Comparison of ENCODE assay signal across 3 cellular contexts in the genomic region with DNA sequence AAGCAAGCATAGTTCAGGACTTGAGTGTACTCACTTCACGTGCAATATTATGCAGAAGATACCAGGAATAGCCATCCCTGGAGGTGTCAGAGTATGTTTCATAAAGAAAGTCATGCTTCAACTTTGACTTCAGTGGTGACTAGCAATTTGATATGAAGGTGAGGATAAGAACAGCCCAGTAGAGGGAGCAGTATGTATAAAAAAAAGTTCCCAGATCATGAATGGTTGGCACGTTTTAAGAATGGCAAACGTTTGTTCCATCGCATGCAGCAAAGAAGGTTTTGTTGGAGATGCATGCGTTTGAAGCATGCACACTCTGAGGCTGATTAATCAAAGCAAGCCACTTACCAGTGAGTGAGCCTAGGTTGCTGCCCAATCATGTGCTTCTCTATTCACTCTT.
TF ChIP-seq lines count a peak whose summit lies in the region.

No MANE protein-coding gene starts in this region.

TF ChIP-seq in liver, 16 proteins besides CTCF, POLR2A, EP300 and RAD21:
- TF ChIP-seq FOXA1 (IDR thresholded peaks at IDR 0.05): no peak
- no peak for TF ChIP-seq RXRA (IDR thresholded peaks at IDR 0.05)
- no peak for TF ChIP-seq GABPA (IDR thresholded peaks at IDR 0.05 in 1 of 2, conservative IDR thresholded peaks at IDR 0.05 in 1 of 2)
- TF ChIP-seq, protein P1, sequence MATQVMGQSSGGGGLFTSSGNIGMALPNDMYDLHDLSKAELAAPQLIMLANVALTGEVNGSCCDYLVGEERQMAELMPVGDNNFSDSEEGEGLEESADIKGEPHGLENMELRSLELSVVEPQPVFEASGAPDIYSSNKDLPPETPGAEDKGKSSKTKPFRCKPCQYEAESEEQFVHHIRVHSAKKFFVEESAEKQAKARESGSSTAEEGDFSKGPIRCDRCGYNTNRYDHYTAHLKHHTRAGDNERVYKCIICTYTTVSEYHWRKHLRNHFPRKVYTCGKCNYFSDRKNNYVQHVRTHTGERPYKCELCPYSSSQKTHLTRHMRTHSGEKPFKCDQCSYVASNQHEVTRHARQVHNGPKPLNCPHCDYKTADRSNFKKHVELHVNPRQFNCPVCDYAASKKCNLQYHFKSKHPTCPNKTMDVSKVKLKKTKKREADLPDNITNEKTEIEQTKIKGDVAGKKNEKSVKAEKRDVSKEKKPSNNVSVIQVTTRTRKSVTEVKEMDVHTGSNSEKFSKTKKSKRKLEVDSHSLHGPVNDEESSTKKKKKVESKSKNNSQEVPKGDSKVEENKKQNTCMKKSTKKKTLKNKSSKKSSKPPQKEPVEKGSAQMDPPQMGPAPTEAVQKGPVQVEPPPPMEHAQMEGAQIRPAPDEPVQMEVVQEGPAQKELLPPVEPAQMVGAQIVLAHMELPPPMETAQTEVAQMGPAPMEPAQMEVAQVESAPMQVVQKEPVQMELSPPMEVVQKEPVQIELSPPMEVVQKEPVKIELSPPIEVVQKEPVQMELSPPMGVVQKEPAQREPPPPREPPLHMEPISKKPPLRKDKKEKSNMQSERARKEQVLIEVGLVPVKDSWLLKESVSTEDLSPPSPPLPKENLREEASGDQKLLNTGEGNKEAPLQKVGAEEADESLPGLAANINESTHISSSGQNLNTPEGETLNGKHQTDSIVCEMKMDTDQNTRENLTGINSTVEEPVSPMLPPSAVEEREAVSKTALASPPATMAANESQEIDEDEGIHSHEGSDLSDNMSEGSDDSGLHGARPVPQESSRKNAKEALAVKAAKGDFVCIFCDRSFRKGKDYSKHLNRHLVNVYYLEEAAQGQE (IDR thresholded peaks at IDR 0.05): no peak
- TF ChIP-seq HNF4G (IDR thresholded peaks at IDR 0.05): no peak
- TF ChIP-seq TAF1 (conservative IDR thresholded peaks at IDR 0.05): no peak
- no peak for TF ChIP-seq FOXA2 (IDR thresholded peaks at IDR 0.05)
- TF ChIP-seq SP1 (IDR thresholded peaks at IDR 0.05): no peak
- TF ChIP-seq, protein P2, sequence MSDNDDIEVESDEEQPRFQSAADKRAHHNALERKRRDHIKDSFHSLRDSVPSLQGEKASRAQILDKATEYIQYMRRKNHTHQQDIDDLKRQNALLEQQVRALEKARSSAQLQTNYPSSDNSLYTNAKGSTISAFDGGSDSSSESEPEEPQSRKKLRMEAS (IDR thresholded peaks at IDR 0.05): no peak
- no peak for TF ChIP-seq JUND (IDR thresholded peaks at IDR 0.05)

TF ChIP-seq in HepG2, 621 proteins besides CTCF, POLR2A, EP300 and RAD21:
- TF ChIP-seq ATM (IDR thresholded peaks at IDR 0.05; ENCODE audit: borderline replicate concordance) (no peak), ZNF83 (CRISPR knock-in tag; IDR thresholded peaks at IDR 0.05; ENCODE audit: borderline replicate concordance) (no peak), MIER2 (CRISPR knock-in tag; IDR thresholded peaks at IDR 0.05) (no peak), MED1 (CRISPR knock-in tag; IDR thresholded peaks at IDR 0.05) (no peak), ZKSCAN5 (CRISPR knock-in tag; IDR thresholded peaks at IDR 0.05) (no peak), GABPB1 (CRISPR knock-in tag; IDR thresholded peaks at IDR 0.05) (no peak), MAFG (CRISPR knock-in tag; IDR thresholded peaks at IDR 0.05) (no peak), FOXJ3 (CRISPR knock-in tag; IDR thresholded peaks at IDR 0.05; ENCODE audit: borderline replicate concordance) (no peak), NCOA2 (CRISPR knock-in tag; IDR thresholded peaks at IDR 0.05) (no peak)
- TF ChIP-seq, protein P3, sequence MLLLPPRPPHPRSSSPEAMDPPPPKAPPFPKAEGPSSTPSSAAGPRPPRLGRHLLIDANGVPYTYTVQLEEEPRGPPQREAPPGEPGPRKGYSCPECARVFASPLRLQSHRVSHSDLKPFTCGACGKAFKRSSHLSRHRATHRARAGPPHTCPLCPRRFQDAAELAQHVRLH (CRISPR knock-in tag; IDR thresholded peaks at IDR 0.05; ENCODE audit: borderline replicate concordance, low read depth): no peak
- TF ChIP-seq, protein P4, sequence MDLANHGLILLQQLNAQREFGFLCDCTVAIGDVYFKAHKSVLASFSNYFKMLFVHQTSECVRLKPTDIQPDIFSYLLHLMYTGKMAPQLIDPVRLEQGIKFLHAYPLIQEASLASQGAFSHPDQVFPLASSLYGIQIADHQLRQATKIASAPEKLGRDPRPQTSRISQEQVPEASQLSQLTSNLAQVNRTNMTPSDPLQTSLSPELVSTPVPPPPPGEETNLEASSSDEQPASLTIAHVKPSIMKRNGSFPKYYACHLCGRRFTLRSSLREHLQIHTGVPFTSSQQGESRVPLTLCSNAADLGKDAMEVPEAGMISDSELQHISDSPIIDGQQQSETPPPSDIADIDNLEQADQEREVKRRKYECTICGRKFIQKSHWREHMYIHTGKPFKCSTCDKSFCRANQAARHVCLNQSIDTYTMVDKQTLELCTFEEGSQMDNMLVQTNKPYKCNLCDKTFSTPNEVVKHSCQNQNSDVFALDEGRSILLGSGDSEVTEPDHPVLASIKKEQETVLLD (CRISPR knock-in tag; IDR thresholded peaks at IDR 0.05; ENCODE audit: low read depth): no peak
TF ChIP-seq in HepG2: peak in this region for 0.

TF ChIP-seq in WTC11, 78 proteins besides CTCF, POLR2A, EP300 and RAD21:
- no peak for TF ChIP-seq NFE2L1 (CRISPR knock-in tag; IDR thresholded peaks at IDR 0.05)
- TF ChIP-seq, protein P5, sequence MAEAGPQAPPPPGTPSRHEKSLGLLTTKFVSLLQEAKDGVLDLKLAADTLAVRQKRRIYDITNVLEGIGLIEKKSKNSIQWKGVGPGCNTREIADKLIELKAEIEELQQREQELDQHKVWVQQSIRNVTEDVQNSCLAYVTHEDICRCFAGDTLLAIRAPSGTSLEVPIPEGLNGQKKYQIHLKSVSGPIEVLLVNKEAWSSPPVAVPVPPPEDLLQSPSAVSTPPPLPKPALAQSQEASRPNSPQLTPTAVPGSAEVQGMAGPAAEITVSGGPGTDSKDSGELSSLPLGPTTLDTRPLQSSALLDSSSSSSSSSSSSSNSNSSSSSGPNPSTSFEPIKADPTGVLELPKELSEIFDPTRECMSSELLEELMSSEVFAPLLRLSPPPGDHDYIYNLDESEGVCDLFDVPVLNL (CRISPR knock-in tag; IDR thresholded peaks at IDR 0.05; ENCODE audit: borderline replicate concordance, low read depth): no peak
- no peak for TF ChIP-seq TCF7 (CRISPR knock-in tag; IDR thresholded peaks at IDR 0.05; ENCODE audit: low read depth)
- no peak for TF ChIP-seq RELA (CRISPR knock-in tag; IDR thresholded peaks at IDR 0.05; ENCODE audit: borderline replicate concordance)
- no peak for TF ChIP-seq ESRRA (CRISPR knock-in tag; IDR thresholded peaks at IDR 0.05; ENCODE audit: borderline replicate concordance)
- TF ChIP-seq, protein P6, sequence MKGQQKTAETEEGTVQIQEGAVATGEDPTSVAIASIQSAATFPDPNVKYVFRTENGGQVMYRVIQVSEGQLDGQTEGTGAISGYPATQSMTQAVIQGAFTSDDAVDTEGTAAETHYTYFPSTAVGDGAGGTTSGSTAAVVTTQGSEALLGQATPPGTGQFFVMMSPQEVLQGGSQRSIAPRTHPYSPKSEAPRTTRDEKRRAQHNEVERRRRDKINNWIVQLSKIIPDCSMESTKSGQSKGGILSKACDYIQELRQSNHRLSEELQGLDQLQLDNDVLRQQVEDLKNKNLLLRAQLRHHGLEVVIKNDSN (CRISPR knock-in tag; IDR thresholded peaks at IDR 0.05): no peak
- TF ChIP-seq, protein P7, sequence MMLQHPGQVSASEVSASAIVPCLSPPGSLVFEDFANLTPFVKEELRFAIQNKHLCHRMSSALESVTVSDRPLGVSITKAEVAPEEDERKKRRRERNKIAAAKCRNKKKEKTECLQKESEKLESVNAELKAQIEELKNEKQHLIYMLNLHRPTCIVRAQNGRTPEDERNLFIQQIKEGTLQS (CRISPR knock-in tag; conservative IDR thresholded peaks at IDR 0.05): no peak
- TF ChIP-seq FOXJ3 (CRISPR knock-in tag; IDR thresholded peaks at IDR 0.05; ENCODE audit: borderline replicate concordance): no peak
- TF ChIP-seq ZNF317 (CRISPR knock-in tag; IDR thresholded peaks at IDR 0.05; ENCODE audit: borderline replicate concordance, low read depth): no peak
- no peak for TF ChIP-seq ATF1 (CRISPR knock-in tag; IDR thresholded peaks at IDR 0.05)
- TF ChIP-seq, protein P8, sequence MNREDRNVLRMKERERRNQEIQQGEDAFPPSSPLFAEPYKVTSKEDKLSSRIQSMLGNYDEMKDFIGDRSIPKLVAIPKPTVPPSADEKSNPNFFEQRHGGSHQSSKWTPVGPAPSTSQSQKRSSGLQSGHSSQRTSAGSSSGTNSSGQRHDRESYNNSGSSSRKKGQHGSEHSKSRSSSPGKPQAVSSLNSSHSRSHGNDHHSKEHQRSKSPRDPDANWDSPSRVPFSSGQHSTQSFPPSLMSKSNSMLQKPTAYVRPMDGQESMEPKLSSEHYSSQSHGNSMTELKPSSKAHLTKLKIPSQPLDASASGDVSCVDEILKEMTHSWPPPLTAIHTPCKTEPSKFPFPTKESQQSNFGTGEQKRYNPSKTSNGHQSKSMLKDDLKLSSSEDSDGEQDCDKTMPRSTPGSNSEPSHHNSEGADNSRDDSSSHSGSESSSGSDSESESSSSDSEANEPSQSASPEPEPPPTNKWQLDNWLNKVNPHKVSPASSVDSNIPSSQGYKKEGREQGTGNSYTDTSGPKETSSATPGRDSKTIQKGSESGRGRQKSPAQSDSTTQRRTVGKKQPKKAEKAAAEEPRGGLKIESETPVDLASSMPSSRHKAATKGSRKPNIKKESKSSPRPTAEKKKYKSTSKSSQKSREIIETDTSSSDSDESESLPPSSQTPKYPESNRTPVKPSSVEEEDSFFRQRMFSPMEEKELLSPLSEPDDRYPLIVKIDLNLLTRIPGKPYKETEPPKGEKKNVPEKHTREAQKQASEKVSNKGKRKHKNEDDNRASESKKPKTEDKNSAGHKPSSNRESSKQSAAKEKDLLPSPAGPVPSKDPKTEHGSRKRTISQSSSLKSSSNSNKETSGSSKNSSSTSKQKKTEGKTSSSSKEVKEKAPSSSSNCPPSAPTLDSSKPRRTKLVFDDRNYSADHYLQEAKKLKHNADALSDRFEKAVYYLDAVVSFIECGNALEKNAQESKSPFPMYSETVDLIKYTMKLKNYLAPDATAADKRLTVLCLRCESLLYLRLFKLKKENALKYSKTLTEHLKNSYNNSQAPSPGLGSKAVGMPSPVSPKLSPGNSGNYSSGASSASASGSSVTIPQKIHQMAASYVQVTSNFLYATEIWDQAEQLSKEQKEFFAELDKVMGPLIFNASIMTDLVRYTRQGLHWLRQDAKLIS (CRISPR knock-in tag; IDR thresholded peaks at IDR 0.05; ENCODE audit: borderline replicate concordance): no peak
- no peak for TF ChIP-seq JUN (CRISPR knock-in tag; IDR thresholded peaks at IDR 0.05)
- TF ChIP-seq ZNF396 (CRISPR knock-in tag; IDR thresholded peaks at IDR 0.05; ENCODE audit: borderline replicate concordance): no peak
- TF ChIP-seq ZNF232 (CRISPR knock-in tag; IDR thresholded peaks at IDR 0.05): no peak
- TF ChIP-seq, protein P9, sequence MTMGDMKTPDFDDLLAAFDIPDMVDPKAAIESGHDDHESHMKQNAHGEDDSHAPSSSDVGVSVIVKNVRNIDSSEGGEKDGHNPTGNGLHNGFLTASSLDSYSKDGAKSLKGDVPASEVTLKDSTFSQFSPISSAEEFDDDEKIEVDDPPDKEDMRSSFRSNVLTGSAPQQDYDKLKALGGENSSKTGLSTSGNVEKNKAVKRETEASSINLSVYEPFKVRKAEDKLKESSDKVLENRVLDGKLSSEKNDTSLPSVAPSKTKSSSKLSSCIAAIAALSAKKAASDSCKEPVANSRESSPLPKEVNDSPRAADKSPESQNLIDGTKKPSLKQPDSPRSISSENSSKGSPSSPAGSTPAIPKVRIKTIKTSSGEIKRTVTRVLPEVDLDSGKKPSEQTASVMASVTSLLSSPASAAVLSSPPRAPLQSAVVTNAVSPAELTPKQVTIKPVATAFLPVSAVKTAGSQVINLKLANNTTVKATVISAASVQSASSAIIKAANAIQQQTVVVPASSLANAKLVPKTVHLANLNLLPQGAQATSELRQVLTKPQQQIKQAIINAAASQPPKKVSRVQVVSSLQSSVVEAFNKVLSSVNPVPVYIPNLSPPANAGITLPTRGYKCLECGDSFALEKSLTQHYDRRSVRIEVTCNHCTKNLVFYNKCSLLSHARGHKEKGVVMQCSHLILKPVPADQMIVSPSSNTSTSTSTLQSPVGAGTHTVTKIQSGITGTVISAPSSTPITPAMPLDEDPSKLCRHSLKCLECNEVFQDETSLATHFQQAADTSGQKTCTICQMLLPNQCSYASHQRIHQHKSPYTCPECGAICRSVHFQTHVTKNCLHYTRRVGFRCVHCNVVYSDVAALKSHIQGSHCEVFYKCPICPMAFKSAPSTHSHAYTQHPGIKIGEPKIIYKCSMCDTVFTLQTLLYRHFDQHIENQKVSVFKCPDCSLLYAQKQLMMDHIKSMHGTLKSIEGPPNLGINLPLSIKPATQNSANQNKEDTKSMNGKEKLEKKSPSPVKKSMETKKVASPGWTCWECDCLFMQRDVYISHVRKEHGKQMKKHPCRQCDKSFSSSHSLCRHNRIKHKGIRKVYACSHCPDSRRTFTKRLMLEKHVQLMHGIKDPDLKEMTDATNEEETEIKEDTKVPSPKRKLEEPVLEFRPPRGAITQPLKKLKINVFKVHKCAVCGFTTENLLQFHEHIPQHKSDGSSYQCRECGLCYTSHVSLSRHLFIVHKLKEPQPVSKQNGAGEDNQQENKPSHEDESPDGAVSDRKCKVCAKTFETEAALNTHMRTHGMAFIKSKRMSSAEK (CRISPR knock-in tag; IDR thresholded peaks at IDR 0.05; ENCODE audit: borderline replicate concordance): no peak
- no peak for TF ChIP-seq ZNF423 (CRISPR knock-in tag; IDR thresholded peaks at IDR 0.05)
- TF ChIP-seq, protein P10, sequence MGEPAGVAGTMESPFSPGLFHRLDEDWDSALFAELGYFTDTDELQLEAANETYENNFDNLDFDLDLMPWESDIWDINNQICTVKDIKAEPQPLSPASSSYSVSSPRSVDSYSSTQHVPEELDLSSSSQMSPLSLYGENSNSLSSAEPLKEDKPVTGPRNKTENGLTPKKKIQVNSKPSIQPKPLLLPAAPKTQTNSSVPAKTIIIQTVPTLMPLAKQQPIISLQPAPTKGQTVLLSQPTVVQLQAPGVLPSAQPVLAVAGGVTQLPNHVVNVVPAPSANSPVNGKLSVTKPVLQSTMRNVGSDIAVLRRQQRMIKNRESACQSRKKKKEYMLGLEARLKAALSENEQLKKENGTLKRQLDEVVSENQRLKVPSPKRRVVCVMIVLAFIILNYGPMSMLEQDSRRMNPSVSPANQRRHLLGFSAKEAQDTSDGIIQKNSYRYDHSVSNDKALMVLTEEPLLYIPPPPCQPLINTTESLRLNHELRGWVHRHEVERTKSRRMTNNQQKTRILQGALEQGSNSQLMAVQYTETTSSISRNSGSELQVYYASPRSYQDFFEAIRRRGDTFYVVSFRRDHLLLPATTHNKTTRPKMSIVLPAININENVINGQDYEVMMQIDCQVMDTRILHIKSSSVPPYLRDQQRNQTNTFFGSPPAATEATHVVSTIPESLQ (CRISPR knock-in tag; IDR thresholded peaks at IDR 0.05): no peak
- TF ChIP-seq ELF4 (CRISPR knock-in tag; IDR thresholded peaks at IDR 0.05; ENCODE audit: low read depth): no peak
